In the genomic region with DNA sequence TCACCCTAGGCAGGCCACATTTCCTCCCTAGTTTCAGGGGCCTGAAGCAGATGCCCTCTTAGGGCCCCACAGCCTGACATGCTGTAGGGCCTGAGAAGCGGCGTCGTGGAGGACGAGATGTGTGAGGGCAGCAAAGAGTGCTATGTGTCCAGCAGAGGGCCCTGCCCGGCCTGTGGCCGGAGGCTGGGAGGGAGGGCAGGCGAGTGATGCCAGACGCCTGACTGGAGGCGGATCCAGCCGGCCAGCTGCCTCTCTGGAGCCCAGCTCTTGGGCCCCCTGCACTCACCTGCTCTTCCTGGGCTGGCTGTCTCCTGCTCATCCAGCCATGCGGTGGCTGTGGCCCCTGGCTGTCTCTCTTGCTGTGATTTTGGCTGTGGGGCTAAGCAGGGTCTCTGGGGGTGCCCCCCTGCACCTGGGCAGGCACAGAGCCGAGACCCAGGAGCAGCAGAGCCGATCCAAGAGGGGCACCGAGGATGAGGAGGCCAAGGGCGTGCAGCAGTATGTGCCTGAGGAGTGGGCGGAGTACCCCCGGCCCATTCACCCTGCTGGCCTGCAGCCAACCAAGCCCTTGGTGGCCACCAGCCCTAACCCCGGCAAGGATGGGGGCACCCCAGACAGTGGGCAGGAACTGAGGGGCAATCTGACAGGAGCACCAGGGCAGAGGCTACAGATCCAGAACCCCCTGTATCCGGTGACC, we compare ENCODE assay signal across 1 cellular context.
TF ChIP-seq lines count a peak whose summit lies in the region.

A gene with protein sequence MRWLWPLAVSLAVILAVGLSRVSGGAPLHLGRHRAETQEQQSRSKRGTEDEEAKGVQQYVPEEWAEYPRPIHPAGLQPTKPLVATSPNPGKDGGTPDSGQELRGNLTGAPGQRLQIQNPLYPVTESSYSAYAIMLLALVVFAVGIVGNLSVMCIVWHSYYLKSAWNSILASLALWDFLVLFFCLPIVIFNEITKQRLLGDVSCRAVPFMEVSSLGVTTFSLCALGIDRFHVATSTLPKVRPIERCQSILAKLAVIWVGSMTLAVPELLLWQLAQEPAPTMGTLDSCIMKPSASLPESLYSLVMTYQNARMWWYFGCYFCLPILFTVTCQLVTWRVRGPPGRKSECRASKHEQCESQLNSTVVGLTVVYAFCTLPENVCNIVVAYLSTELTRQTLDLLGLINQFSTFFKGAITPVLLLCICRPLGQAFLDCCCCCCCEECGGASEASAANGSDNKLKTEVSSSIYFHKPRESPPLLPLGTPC (plus strand): TSS at position 279 of the 697 bp plus-strand sequence. CDS start 47 bp downstream, at position 326.

TF ChIP-seq in K562, 482 proteins besides CTCF, POLR2A, EP300 and RAD21 (continued from another document and continues in another):
- TF ChIP-seq, protein P1, sequence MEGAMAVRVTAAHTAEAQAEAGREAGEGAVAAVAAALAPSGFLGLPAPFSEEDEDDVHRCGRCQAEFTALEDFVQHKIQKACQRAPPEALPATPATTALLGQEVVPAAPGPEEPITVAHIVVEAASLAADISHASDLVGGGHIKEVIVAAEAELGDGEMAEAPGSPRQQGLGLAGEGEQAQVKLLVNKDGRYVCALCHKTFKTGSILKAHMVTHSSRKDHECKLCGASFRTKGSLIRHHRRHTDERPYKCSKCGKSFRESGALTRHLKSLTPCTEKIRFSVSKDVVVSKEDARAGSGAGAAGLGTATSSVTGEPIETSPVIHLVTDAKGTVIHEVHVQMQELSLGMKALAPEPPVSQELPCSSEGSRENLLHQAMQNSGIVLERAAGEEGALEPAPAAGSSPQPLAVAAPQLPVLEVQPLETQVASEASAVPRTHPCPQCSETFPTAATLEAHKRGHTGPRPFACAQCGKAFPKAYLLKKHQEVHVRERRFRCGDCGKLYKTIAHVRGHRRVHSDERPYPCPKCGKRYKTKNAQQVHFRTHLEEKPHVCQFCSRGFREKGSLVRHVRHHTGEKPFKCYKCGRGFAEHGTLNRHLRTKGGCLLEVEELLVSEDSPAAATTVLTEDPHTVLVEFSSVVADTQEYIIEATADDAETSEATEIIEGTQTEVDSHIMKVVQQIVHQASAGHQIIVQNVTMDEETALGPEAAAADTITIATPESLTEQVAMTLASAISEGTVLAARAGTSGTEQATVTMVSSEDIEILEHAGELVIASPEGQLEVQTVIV (CRISPR knock-in tag; IDR thresholded peaks at IDR 0.05; ENCODE audit: borderline replicate concordance), result no peak
- TF ChIP-seq CTBP1 (IDR thresholded peaks at IDR 0.05; ENCODE audit: borderline replicate concordance) (peak; percentile 57; the same call in 1 of the 2 replicates), SMAD1 (IDR thresholded peaks at IDR 0.05; ENCODE audit: low read depth, low read length, partially characterized antibody) (no peak), FOXA3 (CRISPR knock-in tag; conservative IDR thresholded peaks at IDR 0.05 in 1 of 2, IDR thresholded peaks at IDR 0.05 in 1 of 2) (no peak), XRCC5 (IDR thresholded peaks at IDR 0.05; ENCODE audit: low read depth, low read length) (no peak), ZNF274 (IDR thresholded peaks at IDR 0.05; ENCODE audit: borderline replicate concordance, low read depth, low read length) (no peak), TFAM (CRISPR knock-in tag; conservative IDR thresholded peaks at IDR 0.05) (no peak), SRSF7 (optimal IDR thresholded peaks at IDR 0.05; ENCODE audit: low read depth, low read length) (no peak), ZNF445 (CRISPR knock-in tag; IDR thresholded peaks at IDR 0.05; ENCODE audit: low read depth) (no peak), BRF1 (IDR thresholded peaks at IDR 0.05; ENCODE audit: borderline replicate concordance, extremely low read depth, insufficient read length) (no peak), TAF9B (IDR thresholded peaks at IDR 0.05; ENCODE audit: partially characterized antibody) (no peak), CREM (IDR thresholded peaks at IDR 0.05; ENCODE audit: low read depth) (peak; percentile 15; the same call in 1 of the 2 replicates), MXI1 (IDR thresholded peaks at IDR 0.05; ENCODE audit: low read depth, low read length) (no peak), TBP (optimal IDR thresholded peaks at IDR 0.05; ENCODE audit: low read depth, low read length) (no peak), BHLHE40 (IDR thresholded peaks at IDR 0.05; ENCODE audit: low read length) (0 out of 2 replicates have a peak, but pooled peaks have one; percentile 14), SMARCE1 (IDR thresholded peaks at IDR 0.05) (no peak), JUN (IDR thresholded peaks at IDR 0.05; ENCODE audit: borderline replicate concordance, low read depth, low read length) (peak; percentile 27; the same call in 1 of the 2 replicates), JUN (CRISPR knock-in tag; IDR thresholded peaks at IDR 0.05; ENCODE audit: borderline replicate concordance) (no peak), C11orf30 (IDR thresholded peaks at IDR 0.05; ENCODE audit: low read depth) (no peak), PCBP1 (IDR thresholded peaks at IDR 0.05; ENCODE audit: low read depth, low read length, poor library complexity, severe bottlenecking) (no peak), ZNF707 (CRISPR knock-in tag; conservative IDR thresholded peaks at IDR 0.05) (no peak), NCOA2 (IDR thresholded peaks at IDR 0.05; ENCODE audit: partially characterized antibody in 2 of 2) (no peak), NFIC (IDR thresholded peaks at IDR 0.05) (peak; percentile 35; the same call in 1 of the 2 replicates), PTBP1 (IDR thresholded peaks at IDR 0.05; ENCODE audit: low read depth, low read length) (no peak), SMARCB1 (IDR thresholded peaks at IDR 0.05; ENCODE audit: insufficient read length, low read depth) (no peak)
- TF ChIP-seq, protein P2, sequence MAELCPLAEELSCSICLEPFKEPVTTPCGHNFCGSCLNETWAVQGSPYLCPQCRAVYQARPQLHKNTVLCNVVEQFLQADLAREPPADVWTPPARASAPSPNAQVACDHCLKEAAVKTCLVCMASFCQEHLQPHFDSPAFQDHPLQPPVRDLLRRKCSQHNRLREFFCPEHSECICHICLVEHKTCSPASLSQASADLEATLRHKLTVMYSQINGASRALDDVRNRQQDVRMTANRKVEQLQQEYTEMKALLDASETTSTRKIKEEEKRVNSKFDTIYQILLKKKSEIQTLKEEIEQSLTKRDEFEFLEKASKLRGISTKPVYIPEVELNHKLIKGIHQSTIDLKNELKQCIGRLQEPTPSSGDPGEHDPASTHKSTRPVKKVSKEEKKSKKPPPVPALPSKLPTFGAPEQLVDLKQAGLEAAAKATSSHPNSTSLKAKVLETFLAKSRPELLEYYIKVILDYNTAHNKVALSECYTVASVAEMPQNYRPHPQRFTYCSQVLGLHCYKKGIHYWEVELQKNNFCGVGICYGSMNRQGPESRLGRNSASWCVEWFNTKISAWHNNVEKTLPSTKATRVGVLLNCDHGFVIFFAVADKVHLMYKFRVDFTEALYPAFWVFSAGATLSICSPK (IDR thresholded peaks at IDR 0.05; ENCODE audit: borderline replicate concordance), result no peak
- TF ChIP-seq, protein P3, sequence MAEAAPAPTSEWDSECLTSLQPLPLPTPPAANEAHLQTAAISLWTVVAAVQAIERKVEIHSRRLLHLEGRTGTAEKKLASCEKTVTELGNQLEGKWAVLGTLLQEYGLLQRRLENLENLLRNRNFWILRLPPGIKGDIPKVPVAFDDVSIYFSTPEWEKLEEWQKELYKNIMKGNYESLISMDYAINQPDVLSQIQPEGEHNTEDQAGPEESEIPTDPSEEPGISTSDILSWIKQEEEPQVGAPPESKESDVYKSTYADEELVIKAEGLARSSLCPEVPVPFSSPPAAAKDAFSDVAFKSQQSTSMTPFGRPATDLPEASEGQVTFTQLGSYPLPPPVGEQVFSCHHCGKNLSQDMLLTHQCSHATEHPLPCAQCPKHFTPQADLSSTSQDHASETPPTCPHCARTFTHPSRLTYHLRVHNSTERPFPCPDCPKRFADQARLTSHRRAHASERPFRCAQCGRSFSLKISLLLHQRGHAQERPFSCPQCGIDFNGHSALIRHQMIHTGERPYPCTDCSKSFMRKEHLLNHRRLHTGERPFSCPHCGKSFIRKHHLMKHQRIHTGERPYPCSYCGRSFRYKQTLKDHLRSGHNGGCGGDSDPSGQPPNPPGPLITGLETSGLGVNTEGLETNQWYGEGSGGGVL (CRISPR knock-in tag; IDR thresholded peaks at IDR 0.05), result no peak
- TF ChIP-seq, protein P4, sequence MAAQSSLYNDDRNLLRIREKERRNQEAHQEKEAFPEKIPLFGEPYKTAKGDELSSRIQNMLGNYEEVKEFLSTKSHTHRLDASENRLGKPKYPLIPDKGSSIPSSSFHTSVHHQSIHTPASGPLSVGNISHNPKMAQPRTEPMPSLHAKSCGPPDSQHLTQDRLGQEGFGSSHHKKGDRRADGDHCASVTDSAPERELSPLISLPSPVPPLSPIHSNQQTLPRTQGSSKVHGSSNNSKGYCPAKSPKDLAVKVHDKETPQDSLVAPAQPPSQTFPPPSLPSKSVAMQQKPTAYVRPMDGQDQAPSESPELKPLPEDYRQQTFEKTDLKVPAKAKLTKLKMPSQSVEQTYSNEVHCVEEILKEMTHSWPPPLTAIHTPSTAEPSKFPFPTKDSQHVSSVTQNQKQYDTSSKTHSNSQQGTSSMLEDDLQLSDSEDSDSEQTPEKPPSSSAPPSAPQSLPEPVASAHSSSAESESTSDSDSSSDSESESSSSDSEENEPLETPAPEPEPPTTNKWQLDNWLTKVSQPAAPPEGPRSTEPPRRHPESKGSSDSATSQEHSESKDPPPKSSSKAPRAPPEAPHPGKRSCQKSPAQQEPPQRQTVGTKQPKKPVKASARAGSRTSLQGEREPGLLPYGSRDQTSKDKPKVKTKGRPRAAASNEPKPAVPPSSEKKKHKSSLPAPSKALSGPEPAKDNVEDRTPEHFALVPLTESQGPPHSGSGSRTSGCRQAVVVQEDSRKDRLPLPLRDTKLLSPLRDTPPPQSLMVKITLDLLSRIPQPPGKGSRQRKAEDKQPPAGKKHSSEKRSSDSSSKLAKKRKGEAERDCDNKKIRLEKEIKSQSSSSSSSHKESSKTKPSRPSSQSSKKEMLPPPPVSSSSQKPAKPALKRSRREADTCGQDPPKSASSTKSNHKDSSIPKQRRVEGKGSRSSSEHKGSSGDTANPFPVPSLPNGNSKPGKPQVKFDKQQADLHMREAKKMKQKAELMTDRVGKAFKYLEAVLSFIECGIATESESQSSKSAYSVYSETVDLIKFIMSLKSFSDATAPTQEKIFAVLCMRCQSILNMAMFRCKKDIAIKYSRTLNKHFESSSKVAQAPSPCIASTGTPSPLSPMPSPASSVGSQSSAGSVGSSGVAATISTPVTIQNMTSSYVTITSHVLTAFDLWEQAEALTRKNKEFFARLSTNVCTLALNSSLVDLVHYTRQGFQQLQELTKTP (IDR thresholded peaks at IDR 0.05; ENCODE audit: low read depth in 1 of 2, partially characterized antibody in 2 of 2), result no peak
- TF ChIP-seq, protein P5, sequence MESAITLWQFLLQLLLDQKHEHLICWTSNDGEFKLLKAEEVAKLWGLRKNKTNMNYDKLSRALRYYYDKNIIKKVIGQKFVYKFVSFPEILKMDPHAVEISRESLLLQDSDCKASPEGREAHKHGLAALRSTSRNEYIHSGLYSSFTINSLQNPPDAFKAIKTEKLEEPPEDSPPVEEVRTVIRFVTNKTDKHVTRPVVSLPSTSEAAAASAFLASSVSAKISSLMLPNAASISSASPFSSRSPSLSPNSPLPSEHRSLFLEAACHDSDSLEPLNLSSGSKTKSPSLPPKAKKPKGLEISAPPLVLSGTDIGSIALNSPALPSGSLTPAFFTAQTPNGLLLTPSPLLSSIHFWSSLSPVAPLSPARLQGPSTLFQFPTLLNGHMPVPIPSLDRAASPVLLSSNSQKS (CRISPR knock-in tag; IDR thresholded peaks at IDR 0.05), result no peak
- TF ChIP-seq, protein P6, sequence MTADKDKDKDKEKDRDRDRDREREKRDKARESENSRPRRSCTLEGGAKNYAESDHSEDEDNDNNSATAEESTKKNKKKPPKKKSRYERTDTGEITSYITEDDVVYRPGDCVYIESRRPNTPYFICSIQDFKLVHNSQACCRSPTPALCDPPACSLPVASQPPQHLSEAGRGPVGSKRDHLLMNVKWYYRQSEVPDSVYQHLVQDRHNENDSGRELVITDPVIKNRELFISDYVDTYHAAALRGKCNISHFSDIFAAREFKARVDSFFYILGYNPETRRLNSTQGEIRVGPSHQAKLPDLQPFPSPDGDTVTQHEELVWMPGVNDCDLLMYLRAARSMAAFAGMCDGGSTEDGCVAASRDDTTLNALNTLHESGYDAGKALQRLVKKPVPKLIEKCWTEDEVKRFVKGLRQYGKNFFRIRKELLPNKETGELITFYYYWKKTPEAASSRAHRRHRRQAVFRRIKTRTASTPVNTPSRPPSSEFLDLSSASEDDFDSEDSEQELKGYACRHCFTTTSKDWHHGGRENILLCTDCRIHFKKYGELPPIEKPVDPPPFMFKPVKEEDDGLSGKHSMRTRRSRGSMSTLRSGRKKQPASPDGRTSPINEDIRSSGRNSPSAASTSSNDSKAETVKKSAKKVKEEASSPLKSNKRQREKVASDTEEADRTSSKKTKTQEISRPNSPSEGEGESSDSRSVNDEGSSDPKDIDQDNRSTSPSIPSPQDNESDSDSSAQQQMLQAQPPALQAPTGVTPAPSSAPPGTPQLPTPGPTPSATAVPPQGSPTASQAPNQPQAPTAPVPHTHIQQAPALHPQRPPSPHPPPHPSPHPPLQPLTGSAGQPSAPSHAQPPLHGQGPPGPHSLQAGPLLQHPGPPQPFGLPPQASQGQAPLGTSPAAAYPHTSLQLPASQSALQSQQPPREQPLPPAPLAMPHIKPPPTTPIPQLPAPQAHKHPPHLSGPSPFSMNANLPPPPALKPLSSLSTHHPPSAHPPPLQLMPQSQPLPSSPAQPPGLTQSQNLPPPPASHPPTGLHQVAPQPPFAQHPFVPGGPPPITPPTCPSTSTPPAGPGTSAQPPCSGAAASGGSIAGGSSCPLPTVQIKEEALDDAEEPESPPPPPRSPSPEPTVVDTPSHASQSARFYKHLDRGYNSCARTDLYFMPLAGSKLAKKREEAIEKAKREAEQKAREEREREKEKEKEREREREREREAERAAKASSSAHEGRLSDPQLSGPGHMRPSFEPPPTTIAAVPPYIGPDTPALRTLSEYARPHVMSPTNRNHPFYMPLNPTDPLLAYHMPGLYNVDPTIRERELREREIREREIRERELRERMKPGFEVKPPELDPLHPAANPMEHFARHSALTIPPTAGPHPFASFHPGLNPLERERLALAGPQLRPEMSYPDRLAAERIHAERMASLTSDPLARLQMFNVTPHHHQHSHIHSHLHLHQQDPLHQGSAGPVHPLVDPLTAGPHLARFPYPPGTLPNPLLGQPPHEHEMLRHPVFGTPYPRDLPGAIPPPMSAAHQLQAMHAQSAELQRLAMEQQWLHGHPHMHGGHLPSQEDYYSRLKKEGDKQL (CRISPR knock-in tag; IDR thresholded peaks at IDR 0.05; ENCODE audit: borderline replicate concordance), result no peak
- TF ChIP-seq, protein P7, sequence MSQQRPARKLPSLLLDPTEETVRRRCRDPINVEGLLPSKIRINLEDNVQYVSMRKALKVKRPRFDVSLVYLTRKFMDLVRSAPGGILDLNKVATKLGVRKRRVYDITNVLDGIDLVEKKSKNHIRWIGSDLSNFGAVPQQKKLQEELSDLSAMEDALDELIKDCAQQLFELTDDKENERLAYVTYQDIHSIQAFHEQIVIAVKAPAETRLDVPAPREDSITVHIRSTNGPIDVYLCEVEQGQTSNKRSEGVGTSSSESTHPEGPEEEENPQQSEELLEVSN (IDR thresholded peaks at IDR 0.05; ENCODE audit: borderline replicate concordance in 1 of 2, extremely low read depth in 1 of 2, insufficient read depth in 1 of 2, insufficient read length in 1 of 2, low read depth in 1 of 2, low read length in 1 of 2, poor library complexity in 1 of 2, severe bottlenecking in 1 of 2), result peak; percentile 27 to 49
- TF ChIP-seq, protein P8, sequence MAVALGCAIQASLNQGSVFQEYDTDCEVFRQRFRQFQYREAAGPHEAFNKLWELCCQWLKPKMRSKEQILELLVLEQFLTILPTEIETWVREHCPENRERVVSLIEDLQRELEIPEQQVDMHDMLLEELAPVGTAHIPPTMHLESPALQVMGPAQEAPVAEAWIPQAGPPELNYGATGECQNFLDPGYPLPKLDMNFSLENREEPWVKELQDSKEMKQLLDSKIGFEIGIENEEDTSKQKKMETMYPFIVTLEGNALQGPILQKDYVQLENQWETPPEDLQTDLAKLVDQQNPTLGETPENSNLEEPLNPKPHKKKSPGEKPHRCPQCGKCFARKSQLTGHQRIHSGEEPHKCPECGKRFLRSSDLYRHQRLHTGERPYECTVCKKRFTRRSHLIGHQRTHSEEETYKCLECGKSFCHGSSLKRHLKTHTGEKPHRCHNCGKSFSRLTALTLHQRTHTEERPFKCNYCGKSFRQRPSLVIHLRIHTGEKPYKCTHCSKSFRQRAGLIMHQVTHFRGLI (CRISPR knock-in tag; IDR thresholded peaks at IDR 0.05), result no peak
